ENCODE assay signal across 24 cellular contexts in the genomic region with DNA sequence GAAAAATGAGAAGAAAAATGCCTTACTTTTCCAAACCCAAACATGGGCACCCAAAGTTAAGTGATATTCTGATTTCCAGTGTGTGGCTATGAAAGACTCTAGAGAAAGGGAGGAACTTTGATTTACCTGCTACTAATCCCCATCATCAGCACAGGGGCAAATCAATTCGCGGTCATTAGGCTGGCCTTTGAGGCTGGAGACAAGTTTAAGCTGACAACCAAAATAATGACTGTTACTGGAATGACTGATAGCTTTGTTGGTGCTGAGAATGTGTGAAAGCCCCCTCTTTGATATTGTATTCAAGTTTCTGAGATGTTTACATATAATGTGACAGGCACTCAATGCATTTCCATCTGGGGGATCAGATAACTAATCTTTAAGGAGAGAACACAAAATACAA. TPM values are rescaled to one million over a fixed set of nuclear protein-coding genes. Genes with fewer than 3 reads are reported as not detected.
"Had no signal": no experiment of that assay in that cellular context is flagged by ENCODE, and none has a peak within 500 bp of the region (broad histone marks: within the 10 kb centered on the region; RNA-seq: fewer than 3 reads in every experiment).

No MANE protein-coding gene starts in this region.

- H3K4me3 Mint-ChIP-seq: naive thymus-derived CD4-positive, alpha-beta T cell had no signal

- H3K9me3 Mint-ChIP-seq: naive thymus-derived CD4-positive, alpha-beta T cell had no signal

- H3K27ac Mint-ChIP-seq: naive thymus-derived CD4-positive, alpha-beta T cell had no signal

- ATAC-seq: esophagus mucosa; gastrocnemius medialis; heart right ventricle; left cardiac atrium; left lung; left ventricle myocardium superior; lower lobe of right lung; naive thymus-derived CD4-positive, alpha-beta T cell had no signal

- H3K9me3 ChIP-seq: esophagus squamous epithelium, gastrocnemius medialis, heart right ventricle, left lung, lower lobe of right lung had no signal

- H3K27ac ChIP-seq: coronary artery, dorsolateral prefrontal cortex, epithelial cell of prostate, esophagus squamous epithelium, gastrocnemius medialis, heart right ventricle, left lung, lower lobe of right lung had no signal

- DNase-seq: dermis blood vessel endothelial cell; dorsolateral prefrontal cortex; effector CD4-positive, alpha-beta T cell; effector memory CD4-positive, alpha-beta T cell; erythroblast; esophagus squamous epithelium; foreskin fibroblast; foreskin melanocyte; gastrocnemius medialis; glutamatergic neuron; head of caudate nucleus; heart right ventricle; hippocampal formation; left cardiac atrium; left lung; left ventricle myocardium superior; lower lobe of right lung; mesenchymal stem cell; midbrain; naive thymus-derived CD4-positive, alpha-beta T cell had no signal

- H3K36me3 ChIP-seq: esophagus squamous epithelium, gastrocnemius medialis had no signal

- H3K27me3 Mint-ChIP-seq: naive thymus-derived CD4-positive, alpha-beta T cell had no signal

- H3K4me3 ChIP-seq: coronary artery, dorsolateral prefrontal cortex, esophagus squamous epithelium, gastrocnemius medialis, heart right ventricle, left lung, lower lobe of right lung had no signal

- H3K27me3 ChIP-seq: esophagus squamous epithelium, gastrocnemius medialis, left lung had no signal

- H3K4me1 ChIP-seq: esophagus squamous epithelium, gastrocnemius medialis, heart right ventricle, left lung, lower lobe of right lung had no signal

RNA-seq across cellular contexts. Expression of a gene that starts 12.5 kb away (rescaled TPM):
- total RNA-seq: esophagus mucosa; lower lobe of right lung; mononuclear cell; naive thymus-derived CD4-positive, alpha-beta T cell had no signal
